Comparison of ENCODE assay signal across 23 cellular contexts in the genomic region with DNA sequence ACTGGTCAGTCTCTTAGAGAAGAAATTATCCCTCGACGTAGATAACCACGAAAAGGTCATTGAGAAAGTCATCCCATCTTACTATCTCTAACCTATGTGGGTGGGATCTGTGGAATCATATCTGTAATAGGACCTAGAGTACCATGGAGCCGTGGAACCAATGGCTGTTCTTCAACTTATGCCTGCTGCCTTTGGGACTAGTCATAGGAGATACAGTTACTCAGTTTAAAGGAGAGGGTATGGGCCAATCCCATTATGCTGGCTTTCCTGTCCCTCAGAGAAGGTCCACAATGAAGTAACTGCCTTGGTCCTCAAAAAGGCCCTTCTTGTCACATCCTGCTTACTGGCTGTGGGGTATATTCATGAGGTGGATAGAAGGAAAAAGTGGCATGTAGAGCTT.
"Had no signal": no experiment of that assay in that cellular context is flagged by ENCODE, and none has a peak within 500 bp of the region (broad histone marks: within the 10 kb centered on the region; RNA-seq: fewer than 3 reads in every experiment).

No MANE protein-coding gene starts in this region.

- H3K27ac ChIP-seq: gastroesophageal sphincter, heart left ventricle, hepatocyte, parathyroid adenoma, right atrium auricular region, stomach, thyroid gland, vagina had no signal

- H3K4me2 ChIP-seq: hepatocyte had no signal

- H3K79me2 ChIP-seq: hepatocyte, parathyroid adenoma had no signal

- H2AFZ ChIP-seq: hepatocyte, parathyroid adenoma had no signal

- H3K27me3 Mint-ChIP-seq: memory B cell, progenitor cell of endocrine pancreas had no signal

- H3K9me3 ChIP-seq: gastroesophageal sphincter, heart left ventricle, right atrium auricular region, stomach, thyroid gland, vagina had no signal

- H3K9me3 Mint-ChIP-seq: memory B cell; natural killer cell; stimulated activated effector memory CD8-positive, alpha-beta T cell treated with anti-CD3 and anti-CD28 coated beads, Interleukin-12 subunit alpha, Interleukin-12 subunit beta, amount 100 ng/mL, for 72 hours had no signal

- H3K4me3 ChIP-seq: gastroesophageal sphincter, heart left ventricle, hepatocyte, lung, right atrium auricular region, stomach, thyroid gland, vagina had no signal

- H3K9ac ChIP-seq: parathyroid adenoma had no signal

- H3K27me3 ChIP-seq: gastroesophageal sphincter, heart left ventricle, hepatocyte, right atrium auricular region, stomach, thyroid gland, vagina had no signal

- H3K4me1 Mint-ChIP-seq: memory B cell; natural killer cell; stimulated activated effector memory CD8-positive, alpha-beta T cell treated with anti-CD3 and anti-CD28 coated beads, Interleukin-12 subunit alpha, Interleukin-12 subunit beta, amount 100 ng/mL, for 72 hours had no signal

- H3K36me3 Mint-ChIP-seq: memory B cell had no signal

- H3K4me3 Mint-ChIP-seq: memory B cell; natural killer cell; stimulated activated effector memory CD8-positive, alpha-beta T cell treated with anti-CD3 and anti-CD28 coated beads, Interleukin-12 subunit alpha, Interleukin-12 subunit beta, amount 100 ng/mL, for 72 hours had no signal

- FAIRE-seq: kidney had no signal

- DNase-seq: cortex of kidney; effector CD4-positive, alpha-beta T cell; foreskin fibroblast; heart left ventricle; kidney; natural killer cell; stimulated activated CD4-positive, alpha-beta T cell treated with anti-CD3 and anti-CD28 coated beads, Interleukin-2, amount 100 ng/mL, for 24 hours; stimulated activated CD4-positive, alpha-beta T cell treated with anti-CD3 and anti-CD28 coated beads, Interleukin-4, amount 100 ng/mL, for 24 hours; stimulated activated naive CD4-positive, alpha-beta T cell treated with Interleukin-2 at 50 U/mL for 16 hours; stomach; thyroid gland had no signal

- ATAC-seq: esophagus mucosa; gastroesophageal sphincter; heart left ventricle; left lobe of liver; natural killer cell; sciatic nerve; stimulated activated effector memory CD8-positive, alpha-beta T cell treated with anti-CD3 and anti-CD28 coated beads, Interleukin-12 subunit alpha, Interleukin-12 subunit beta, amount 100 ng/mL, for 72 hours had no signal

- H3K27ac Mint-ChIP-seq: memory B cell; natural killer cell; progenitor cell of endocrine pancreas; stimulated activated effector memory CD8-positive, alpha-beta T cell treated with anti-CD3 and anti-CD28 coated beads, Interleukin-12 subunit alpha, Interleukin-12 subunit beta, amount 100 ng/mL, for 72 hours had no signal

- H3K4me1 ChIP-seq: gastroesophageal sphincter, parathyroid adenoma, right atrium auricular region, stomach, vagina had no signal
